Comparison of ENCODE assay signal across 20 cellular contexts in genomic region chr4:11512861-11513260, GRCh38.
DNase-seq lines count a peak whose midpoint lies in the region; ATAC-seq and TF ChIP-seq lines count a peak whose summit lies in the region.
"Had no signal": no experiment of that assay in that cellular context is flagged by ENCODE, and none has a peak within 500 bp of the region (broad histone marks: within the 10 kb centered on the region; RNA-seq: fewer than 3 reads in every experiment).

No MANE protein-coding gene starts in this region.

- H3K9ac ChIP-seq in mammary epithelial cell (ENCODE audit: insufficient read depth, low read length) (no peak overlapping the region), adipocyte (ENCODE audit: low read length) (no peak overlapping the region)
- H3K9ac ChIP-seq: GM23248, KMS-11 had no signal

- WGBS in mammary epithelial cell (ENCODE audit: low coverage, missing lambda C conversion rate): 8% methylated on average over 1 of the region's 1 CpG

- peak overlapping the region; percentile 70 for H2AFZ ChIP-seq in mammary epithelial cell (ENCODE audit: low read depth, low read length)
- H2AFZ ChIP-seq: GM23248 had no signal

- DNase-seq in mammary epithelial cell: peak; percentile 37
- no peak for DNase-seq in breast epithelium (ENCODE audit: low spot score in 2 of 2)
- DNase-seq in adipocyte (ENCODE audit: low read depth): peak; percentile 62
- DNase-seq in foreskin keratinocyte: peak in 1 of 2 donors; percentile 42
- DNase-seq in NCI-H1694 (lab: John Stamatoyannopoulos, UW): no peak
- no peak for DNase-seq in central memory CD4-positive, alpha-beta T cell
- no peak for DNase-seq in NCI-H748 treated with DMSO at 0.1 percent for 48 hours (lab: John Stamatoyannopoulos, UW)
- DNase-seq: GM23248, H7, NCI-H1048, NCI-H1417 treated with DMSO at 0.1 percent for 48 hours, NCI-H187, NCI-H2171 treated with DMSO at 0.1 percent for 48 hours, NCI-H524, NCI-H774, Right ventricle myocardium superior, RPMI8226 had no signal

- no TSS peak for BruUV-seq in mammary epithelial cell (replicated peaks; lab: Mats Ljungman, UMichigan)

- no peaks in the 10 kb centered on the region for H3K36me3 ChIP-seq in mammary epithelial cell (ENCODE audit: insufficient read depth, low read length)
- no peaks in the 10 kb centered on the region for H3K36me3 ChIP-seq in breast epithelium
- H3K36me3 ChIP-seq in adipocyte (ENCODE audit: control insufficient read depth, insufficient read depth, low read length, severe bottlenecking): no peaks in the 10 kb centered on the region
- H3K36me3 ChIP-seq: SJSA1 had no signal

- H4K20me1 ChIP-seq in mammary epithelial cell (ENCODE audit: insufficient read depth, low read length): no peaks in the 10 kb centered on the region

- H3K27me3 ChIP-seq in mammary epithelial cell (ENCODE audit: insufficient read depth, low read length) (no peaks in the 10 kb centered on the region), breast epithelium (no peaks in the 10 kb centered on the region), adipocyte (replicated peaks; ENCODE audit: control insufficient read depth, insufficient read depth, low read length) (no peaks in the 10 kb centered on the region), foreskin keratinocyte (no peaks in the 10 kb centered on the region)
- H3K27me3 ChIP-seq: SJSA1 had no signal

- dilution Hi-C loops in mammary epithelial cell (cut with HindIII; ENCODE audit: low sequenced_read_pairs): no loop called here

- no peak overlapping the region for H3K4me3 ChIP-seq in mammary epithelial cell (replicated peaks in 1 of 3; ENCODE audit: insufficient read depth in 1 of 3, low read depth in 2 of 3, low read length in 3 of 3)
- no peak overlapping the region for H3K4me3 ChIP-seq in breast epithelium
- no peak overlapping the region for H3K4me3 ChIP-seq in adipocyte (ENCODE audit: low read length)
- H3K4me3 ChIP-seq: GM23248, SJSA1 had no signal

- no peak for ATAC-seq in foreskin keratinocyte

- H3K79me2 ChIP-seq in mammary epithelial cell (ENCODE audit: insufficient read depth, low read length): no peaks in the 10 kb centered on the region

- no peak for TF ChIP-seq CTCF in mammary epithelial cell (conservative IDR thresholded peaks at IDR 0.05 in 1 of 2, IDR thresholded peaks at IDR 0.05 in 1 of 2; ENCODE audit: extremely low read depth in 1 of 2, insufficient read depth in 1 of 2, low read depth in 1 of 2, low read length in 2 of 2)
- TF ChIP-seq CTCF in breast epithelium (IDR thresholded peaks at IDR 0.05): no peak
- TF ChIP-seq CTCF in foreskin keratinocyte (conservative IDR thresholded peaks at IDR 0.05): no peak

- H3K9me3 ChIP-seq in mammary epithelial cell (replicated peaks; ENCODE audit: insufficient read depth, low read length) (no peaks in the 10 kb centered on the region), breast epithelium (no peaks in the 10 kb centered on the region), adipocyte (ENCODE audit: control insufficient read depth, low read length) (no peaks in the 10 kb centered on the region)
- H3K9me3 ChIP-seq: SJSA1 had no signal

- intact Hi-C loops in mammary epithelial cell (cut with micrococcal nuclease): no loop called here
- intact Hi-C loops in breast epithelium (cut with DNase I; ENCODE audit: low total_unique reads): no loop called here

- in situ Hi-C loops in mammary epithelial cell (cut with MboI; ENCODE audit: low sequenced_read_pairs in 2 of 2): no loop called here

- no peak for TF ChIP-seq POLR2A in breast epithelium (IDR thresholded peaks at IDR 0.05)

- no peak overlapping the region for H3K4me2 ChIP-seq in mammary epithelial cell (ENCODE audit: insufficient read depth, low read depth, low read length)
- H3K4me2 ChIP-seq: KMS-11 had no signal

- CTCF ChIA-PET in mammary epithelial cell (lab: Charles Lee; ENCODE audit: low non-redundant PET): no interaction called here

- H3K27ac ChIP-seq in mammary epithelial cell (ENCODE audit: insufficient read depth, low read depth, low read length) (no peak overlapping the region), breast epithelium (no peak overlapping the region), foreskin keratinocyte (peak overlapping the region; percentile 40)
- H3K27ac ChIP-seq: 22Rv1, GM23248, KMS-11, SJSA1 had no signal

- H3K4me1 ChIP-seq in mammary epithelial cell (ENCODE audit: insufficient read depth, low read length) (peaks cover 15% of the 10 kb centered on the region), breast epithelium (no peaks in the 10 kb centered on the region), adipocyte (ENCODE audit: control insufficient read depth, insufficient read depth, low read length) (no peaks in the 10 kb centered on the region), foreskin keratinocyte (peaks cover 25% of the 10 kb centered on the region)
- H3K4me1 ChIP-seq: SJSA1 had no signal

Comparison
In these comparisons a context has a peak if more than half of its experiments do, and no peak if none do; other contexts are left out.
1. DNase-seq: peak in mammary epithelial cell (single experiment) and adipocyte (single experiment); none in breast epithelium (0 of 2), NCI-H1694 (single experiment), central memory CD4-positive, alpha-beta T cell (single experiment) and NCI-H748 treated with DMSO at 0.1 percent for 48 hours (single experiment).